23 cellular contexts compared by ENCODE assay signal in the genomic region with DNA sequence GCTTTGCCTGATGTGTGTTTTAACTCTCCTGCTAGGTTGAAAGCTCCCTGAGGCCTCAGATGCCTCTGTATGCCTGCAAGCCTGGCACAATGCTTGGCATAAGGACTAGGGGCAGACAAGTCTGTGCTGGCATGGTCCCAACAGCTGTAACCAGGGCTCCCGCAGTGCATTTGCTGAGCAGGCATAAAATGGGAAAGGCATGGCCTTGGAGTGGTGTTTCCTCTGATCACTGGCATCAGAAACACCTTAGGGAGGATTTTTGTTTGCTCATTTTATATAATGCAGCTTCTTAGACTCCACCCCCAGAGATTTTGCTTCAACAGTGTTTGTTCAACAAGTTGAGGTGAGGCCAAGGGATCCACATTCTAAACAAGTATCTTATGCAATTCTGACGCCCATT. TPM values are rescaled to one million over a fixed set of nuclear protein-coding genes. Genes with fewer than 3 reads are reported as not detected.
DNase-seq lines count a peak whose midpoint lies in the region; ATAC-seq, FAIRE-seq and TF ChIP-seq lines count a peak whose summit lies in the region.
"Had no signal": no experiment of that assay in that cellular context is flagged by ENCODE, and none has a peak within 500 bp of the region (broad histone marks: within the 10 kb centered on the region; RNA-seq: fewer than 3 reads in every experiment).

No MANE protein-coding gene starts in this region.

- no peak overlapping the region for H3K4me3 Mint-ChIP-seq in CD4-positive, alpha-beta T cell
- H3K4me3 Mint-ChIP-seq: activated CD4-positive, alpha-beta T cell treated with anti-CD3 and anti-CD28 coated beads for 36 hours; neural crest cell; T-helper 1 cell treated with Interleukin-12 subunit alpha and Interleukin-12 subunit beta and Interleukin-4 antibody, amounts not matched to agents 30 μg/mL and 1 μg/mL, for 36 hours had no signal

- peaks cover 19% of the 10 kb centered on the region for H3K36me3 Mint-ChIP-seq in CD4-positive, alpha-beta T cell (ENCODE audit: low read depth)

- no peak overlapping the region for H3K4me2 ChIP-seq in A549

- TF ChIP-seq RAD21 in A549 (conservative IDR thresholded peaks at IDR 0.05 in 1 of 2, IDR thresholded peaks at IDR 0.05 in 1 of 2) = no peak

- ATAC-seq in A549 (no peak), right lobe of liver (peak; percentile 13 to 65 (median 50)), heart right ventricle (no peak)
- ATAC-seq in CD4-positive, alpha-beta T cell (ENCODE audit: poor library complexity) = no peak
- ATAC-seq: activated CD4-positive, alpha-beta T cell treated with anti-CD3 and anti-CD28 coated beads for 36 hours; left ventricle myocardium superior; Panc1 had no signal

- no peak for FAIRE-seq in A549 (lab: Jason Lieb, UNC)
- FAIRE-seq: GM19239 had no signal

- POLR2A ChIA-PET in A549 (lab: Yijun Ruan, JAX) = no interaction called here
- POLR2A ChIA-PET in CD4-positive, alpha-beta T cell (lab: Charles Lee) = interaction anchor here (1.8 to 13.8 kb wide), 2 partner anchors 20 to 44 kb away, joined by 8 to 396 read pairs; partner anchors contain the start of gene STARD5

- H3K27me3 Mint-ChIP-seq in CD4-positive, alpha-beta T cell = no peaks in the 10 kb centered on the region
- H3K27me3 Mint-ChIP-seq: activated CD4-positive, alpha-beta T cell treated with anti-CD3 and anti-CD28 coated beads for 36 hours had no signal

- TF ChIP-seq POLR2A in A549 (IDR thresholded peaks at IDR 0.05; ENCODE audit: low read length) (no peak), right lobe of liver (IDR thresholded peaks at IDR 0.05) (no peak)

- peaks cover 81% of the 10 kb centered on the region for H3K4me1 Mint-ChIP-seq in CD4-positive, alpha-beta T cell (ENCODE audit: low read depth)

- WGBS in A549 (ENCODE audit: missing lambda C conversion rate) = 7% methylated on average over 2 of the region's 2 CpGs
- WGBS in right lobe of liver (ENCODE audit: insufficient coverage, low coverage, low lambda C conversion rate, missing lambda C conversion rate) = 33% methylated on average over 1 of the region's 2 CpGs
- WGBS in heart right ventricle, 2 donors = 87 to 88% methylated on average over 2 of the region's 2 CpGs

- H3K27ac Mint-ChIP-seq in CD4-positive, alpha-beta T cell = peak overlapping the region; percentile 68
- H3K27ac Mint-ChIP-seq: activated CD4-positive, alpha-beta T cell treated with anti-CD3 and anti-CD28 coated beads for 36 hours; activated T-helper 2 cell treated with anti-CD3 and anti-CD28 coated beads, Interferon-gamma antibody, Interleukin-2, Interleukin-4, amounts not matched to agents 10 μg/mL and 5 μg/mL and 100 μg/mL, durations not matched to agents 14 hours and 24 hours and 36 hours; T-helper 1 cell treated with Interleukin-12 subunit alpha and Interleukin-12 subunit beta and Interleukin-4 antibody, amounts not matched to agents 30 μg/mL and 1 μg/mL, for 36 hours had no signal

- CTCF ChIA-PET in A549 (lab: Yijun Ruan, JAX) = interaction anchor here (1.0 to 20.2 kb wide), 10 partner anchors 10 to 174 kb away, joined by 3 to 361 read pairs (median 6); no protein-coding TSS in a partner anchor
- CTCF ChIA-PET in CD4-positive, alpha-beta T cell (lab: Charles Lee) = interaction anchor here (2.0 kb wide), 1 partner anchor 15 kb away, joined by 10 read pairs; no protein-coding TSS in a partner anchor

- no peak overlapping the region for H3K4me3 ChIP-seq in A549
- H3K4me3 ChIP-seq in right lobe of liver = no peak overlapping the region
- no peak overlapping the region for H3K4me3 ChIP-seq in heart right ventricle
- H3K4me3 ChIP-seq: adrenal gland, coronary artery, sigmoid colon, SJSA1, uterus had no signal

- DNase-seq in A549 (ENCODE audit: low read depth in 1 of 2, low spot score in 1 of 2) (no peak), right lobe of liver (peak in 2 of 3 donors; percentile 78 to 81), heart right ventricle (no peak), COLO668 (lab: John Stamatoyannopoulos, UW; ENCODE audit: unreplicated experiment) (no peak), cortex of kidney (lab: John Stamatoyannopoulos, UW) (no peak)
- no peak for DNase-seq in CD4-positive, alpha-beta T cell
- no peak for DNase-seq in stimulated activated CD4-positive, alpha-beta T cell treated with anti-CD3 and anti-CD28 coated beads, Interleukin-4, amount 100 ng/mL, for 24 hours
- DNase-seq: activated CD4-positive, alpha-beta T cell treated with anti-CD3 and anti-CD28 coated beads for 36 hours; brain microvascular endothelial cell; left ventricle myocardium superior; NCI-H1105; NCI-H2081; sigmoid colon; uterus had no signal

- no peak for TF ChIP-seq EP300 in A549 (IDR thresholded peaks at IDR 0.05)

- H3K27ac ChIP-seq in A549 (no peak overlapping the region), VCaP (peak overlapping the region; percentile 84), right lobe of liver (peak overlapping the region in 1 of 3 donors; percentile 54), heart right ventricle (no peak overlapping the region)
- no peak overlapping the region for H3K27ac ChIP-seq in CD4-positive, alpha-beta T cell (ENCODE audit: low read depth, low read length)
- H3K27ac ChIP-seq: adrenal gland, brain microvascular endothelial cell, coronary artery, sigmoid colon, SJSA1 had no signal

- peaks cover 4% of the 10 kb centered on the region for H3K9me3 Mint-ChIP-seq in CD4-positive, alpha-beta T cell

- no peaks in the 10 kb centered on the region for H3K4me1 ChIP-seq in A549
- H3K4me1 ChIP-seq in right lobe of liver = peaks cover 0 to 49% (median 18%) of the 10 kb centered on the region in 4 donors
- peaks cover 0 to 22% (median 5%) of the 10 kb centered on the region in 9 donors for H3K4me1 ChIP-seq in heart right ventricle
- H3K4me1 ChIP-seq: uterus had no signal

- H3K36me3 ChIP-seq in right lobe of liver (no peaks in the 10 kb centered on the region), heart right ventricle (peaks cover 0 to 48% (median 0%) of the 10 kb centered on the region in 9 donors)
- H3K36me3 ChIP-seq: adrenal gland, brain microvascular endothelial cell, sigmoid colon, SJSA1, uterus had no signal

- intact Hi-C loops in CD4-positive, alpha-beta T cell (cut with DNase I, micrococcal nuclease) = loop anchor here in 1 of 2 experiments (2.0 kb wide), 1 partner anchor 16 kb away; no protein-coding TSS in a partner anchor
- intact Hi-C loops in right lobe of liver (cut with DNase I) (no loop called here), heart right ventricle (cut with DNase I) (loop anchor here in 2 of 10 donors (5.0 to 10.0 kb wide), 2 partner anchors 54 to 107 kb away; no protein-coding TSS in a partner anchor)

- no peaks in the 10 kb centered on the region for H3K27me3 ChIP-seq in CD4-positive, alpha-beta T cell (ENCODE audit: control insufficient read depth, insufficient read depth, low read length)
- no peaks in the 10 kb centered on the region for H3K27me3 ChIP-seq in right lobe of liver
- no peaks in the 10 kb centered on the region for H3K27me3 ChIP-seq in heart right ventricle
- H3K27me3 ChIP-seq: brain microvascular endothelial cell, sigmoid colon, SJSA1, uterus had no signal

- peaks cover 15% of the 10 kb centered on the region; the same call in 2 of the 3 replicates for H3K9me3 ChIP-seq in A549
- peaks cover 12% of the 10 kb centered on the region for H3K9me3 ChIP-seq in CD4-positive, alpha-beta T cell (ENCODE audit: control insufficient read depth, low read length)
- no peaks in the 10 kb centered on the region for H3K9me3 ChIP-seq in right lobe of liver
- peaks cover 0 to 18% (median 8%) of the 10 kb centered on the region in 11 donors for H3K9me3 ChIP-seq in heart right ventricle
- H3K9me3 ChIP-seq: SJSA1 had no signal

- TF ChIP-seq CTCF in A549 (IDR thresholded peaks at IDR 0.05) (no peak), VCaP (conservative IDR thresholded peaks at IDR 0.05) (no peak), right lobe of liver (IDR thresholded peaks at IDR 0.05) (no peak), heart right ventricle (IDR thresholded peaks at IDR 0.05) (no peak)
- no peak for TF ChIP-seq CTCF in CD4-positive, alpha-beta T cell (IDR thresholded peaks at IDR 0.05)

TF ChIP-seq in A549, 52 proteins besides CTCF, POLR2A, EP300 and RAD21:
- peak; percentile 90 for TF ChIP-seq MAFK (IDR thresholded peaks at IDR 0.05; ENCODE audit: partially characterized antibody)
- no peak for TF ChIP-seq ZSCAN20 (CRISPR knock-in tag; IDR thresholded peaks at IDR 0.05)

RNA-seq across cellular contexts. Expression of gene STARD5, which starts 43.2 kb away (rescaled TPM):
- polyA plus RNA-seq in A549 (2011; rRNA removed) (2.8 TPM in 2 replicates), A549 (2017; fragmentation: RNase III; extraction: RNeasy Plus Mini Kit Qiagen cat#74134 plus additional on column Dnase treatment) (2.1 TPM in 3 replicates), heart right ventricle (1 to 10 TPM; 2.5 to 4.7 TPM)
- 3.7 and 3.8 TPM in 2 replicates for polyA plus RNA-seq in A549 (2012; cell fraction: cytosol; rRNA removed)
- polyA plus RNA-seq in A549 (2012; cell fraction: nucleus; rRNA removed) = 5.1 and 5.8 TPM in 2 replicates
- polyA minus RNA-seq in A549 (2011; rRNA and poly(A)+ RNA removed) = 2.5 and 6.3 TPM in 2 replicates
- 1 to 10 TPM; 9.7 to 9.8 TPM for total RNA-seq in CD4-positive, alpha-beta T cell
- total RNA-seq in right lobe of liver (10 to 100 TPM; 16.4 to 49.9 (median 19.7) TPM), heart right ventricle (1 to 10 TPM in 6 of 10 donors, under 1 TPM in 4; 0.70 to 3.5 (median 1.2) TPM)

Comparison
In these comparisons a context has a peak if more than half of its experiments do, and no peak if none do; other contexts are left out.
1. ATAC-seq: peak in right lobe of liver (4 of 4); none in A549 (0 of 2), CD4-positive, alpha-beta T cell (single experiment) and heart right ventricle (0 of 8).
2. DNase-seq: peak in right lobe of liver (2 of 3); none in A549 (0 of 2), CD4-positive, alpha-beta T cell (0 of 10), heart right ventricle (0 of 2), stimulated activated CD4-positive, alpha-beta T cell treated with anti-CD3 and anti-CD28 coated beads, Interleukin-4, amount 100 ng/mL, for 24 hours (single experiment), COLO668 (single experiment) and cortex of kidney (single experiment).